In the genomic region with DNA sequence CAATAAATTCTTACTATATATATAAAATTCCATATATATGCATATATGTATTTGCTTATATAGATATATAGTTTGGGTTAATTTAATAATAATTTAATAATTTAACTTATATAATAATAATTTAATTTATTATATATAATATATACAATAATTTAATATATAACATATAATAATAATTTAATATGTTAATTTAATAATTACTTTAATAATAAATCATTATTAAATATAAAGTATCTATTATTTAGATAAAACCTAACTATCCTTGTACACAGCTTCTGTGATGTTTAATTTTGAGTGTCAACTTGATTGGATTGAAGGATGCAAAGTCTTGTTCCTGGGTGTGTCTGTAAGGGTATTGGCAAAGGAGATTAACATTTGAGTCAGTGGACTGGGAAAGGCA, we compare ENCODE assay signal across 17 cellular contexts. TPM values are rescaled to one million over a fixed set of nuclear protein-coding genes. Genes with fewer than 3 reads are reported as not detected.
"Had no signal": no experiment of that assay in that cellular context is flagged by ENCODE, and none has a peak within 500 bp of the region (broad histone marks: within the 10 kb centered on the region; RNA-seq: fewer than 3 reads in every experiment).

No MANE protein-coding gene starts in this region.

- FAIRE-seq: islet of Langerhans had no signal

- H3K4me2 ChIP-seq: hepatocyte had no signal

- H3K79me2 ChIP-seq: hepatocyte had no signal

- H2AFZ ChIP-seq: hepatocyte had no signal

- H3K4me3 Mint-ChIP-seq: naive thymus-derived CD8-positive, alpha-beta T cell had no signal

- H3K27ac Mint-ChIP-seq: naive thymus-derived CD8-positive, alpha-beta T cell had no signal

- H3K4me1 Mint-ChIP-seq: naive thymus-derived CD8-positive, alpha-beta T cell had no signal

- DNase-seq: colonic mucosa; dermis blood vessel endothelial cell; erythroblast; head of caudate nucleus; mammary epithelial cell; naive thymus-derived CD8-positive, alpha-beta T cell; right cardiac atrium; stimulated activated CD4-positive, alpha-beta T cell treated with anti-CD3 and anti-CD28 coated beads, Interleukin-2, amount 100 ng/mL, for 48 hours; stimulated activated naive CD8-positive, alpha-beta T cell treated with anti-CD3 and anti-CD28 coated beads, Interleukin-15, Interleukin-2, amounts not matched to agents 100 U/mL and 50 U/mL, for 24 hours; tibial artery; upper lobe of left lung; uterus had no signal

- H3K36me3 Mint-ChIP-seq: naive thymus-derived CD8-positive, alpha-beta T cell had no signal

- H3K9me3 ChIP-seq: colonic mucosa, neutrophil, tibial artery, upper lobe of left lung, uterus had no signal

- H3K36me3 ChIP-seq: colonic mucosa, neutrophil, tibial artery, upper lobe of left lung, uterus had no signal

- H3K27ac ChIP-seq: colonic mucosa, foreskin keratinocyte, hepatocyte, neutrophil, tibial artery, upper lobe of left lung, uterus had no signal

- H3K27me3 ChIP-seq: colonic mucosa, hepatocyte, neutrophil, tibial artery, upper lobe of left lung, uterus had no signal

- H3K4me1 ChIP-seq: colonic mucosa, foreskin keratinocyte, tibial artery, upper lobe of left lung, uterus had no signal

- H3K4me3 ChIP-seq: colonic mucosa, hepatocyte, smooth muscle cell, tibial artery, upper lobe of left lung, uterus had no signal

RNA-seq across cellular contexts. Expression of a gene that starts 40.6 kb away (rescaled TPM):
- total RNA-seq: naive thymus-derived CD8-positive, alpha-beta T cell had no signal
